2 cellular contexts compared by ENCODE assay signal in the genomic region with DNA sequence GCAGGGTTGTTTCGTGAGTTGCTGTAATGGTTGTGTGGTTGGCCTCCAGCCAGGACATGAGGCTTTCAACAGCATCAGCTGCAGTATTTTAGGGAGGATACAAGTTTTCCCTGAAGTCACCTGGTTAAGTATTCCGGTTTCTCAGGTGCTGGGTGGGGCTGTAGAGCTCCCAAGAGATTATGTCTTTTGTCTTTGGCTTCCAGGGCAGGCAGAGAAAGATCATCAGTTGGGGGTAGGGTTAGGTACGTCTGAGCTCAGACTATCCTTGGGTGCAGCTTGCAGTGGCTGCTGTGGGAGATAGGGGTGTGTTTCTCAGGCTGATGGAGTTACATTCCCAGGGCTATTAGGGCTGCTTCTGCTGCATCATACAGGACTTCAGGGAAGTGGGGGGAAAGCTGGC.
TF ChIP-seq lines count a peak whose summit lies in the region.

No MANE protein-coding gene starts in this region.

TF ChIP-seq in HCT116, 20 proteins besides CTCF, POLR2A, EP300 and RAD21:
- TF ChIP-seq EZH2phosphoT487 (IDR thresholded peaks at IDR 0.05; ENCODE audit: borderline replicate concordance) (no peak), ZFX (IDR thresholded peaks at IDR 0.05) (no peak), TCF7L2 (IDR thresholded peaks at IDR 0.05; ENCODE audit: borderline replicate concordance, extremely low read depth, insufficient read depth, insufficient read length) (no peak), SP1 (IDR thresholded peaks at IDR 0.05; ENCODE audit: low read depth) (no peak), POLR2AphosphoS5 (IDR thresholded peaks at IDR 0.05; ENCODE audit: low read depth, low read length) (no peak), SIN3A (IDR thresholded peaks at IDR 0.05; ENCODE audit: low read depth) (no peak), JUND (IDR thresholded peaks at IDR 0.05) (no peak), SRF (IDR thresholded peaks at IDR 0.05; ENCODE audit: low read depth) (no peak), EGR1 (IDR thresholded peaks at IDR 0.05; ENCODE audit: low read depth) (no peak), ELF1 (IDR thresholded peaks at IDR 0.05; ENCODE audit: borderline replicate concordance, low read depth) (no peak), EZH2 (IDR thresholded peaks at IDR 0.05) (no peak), FOSL1 (IDR thresholded peaks at IDR 0.05; ENCODE audit: low read depth) (no peak)
- TF ChIP-seq, protein P1, sequence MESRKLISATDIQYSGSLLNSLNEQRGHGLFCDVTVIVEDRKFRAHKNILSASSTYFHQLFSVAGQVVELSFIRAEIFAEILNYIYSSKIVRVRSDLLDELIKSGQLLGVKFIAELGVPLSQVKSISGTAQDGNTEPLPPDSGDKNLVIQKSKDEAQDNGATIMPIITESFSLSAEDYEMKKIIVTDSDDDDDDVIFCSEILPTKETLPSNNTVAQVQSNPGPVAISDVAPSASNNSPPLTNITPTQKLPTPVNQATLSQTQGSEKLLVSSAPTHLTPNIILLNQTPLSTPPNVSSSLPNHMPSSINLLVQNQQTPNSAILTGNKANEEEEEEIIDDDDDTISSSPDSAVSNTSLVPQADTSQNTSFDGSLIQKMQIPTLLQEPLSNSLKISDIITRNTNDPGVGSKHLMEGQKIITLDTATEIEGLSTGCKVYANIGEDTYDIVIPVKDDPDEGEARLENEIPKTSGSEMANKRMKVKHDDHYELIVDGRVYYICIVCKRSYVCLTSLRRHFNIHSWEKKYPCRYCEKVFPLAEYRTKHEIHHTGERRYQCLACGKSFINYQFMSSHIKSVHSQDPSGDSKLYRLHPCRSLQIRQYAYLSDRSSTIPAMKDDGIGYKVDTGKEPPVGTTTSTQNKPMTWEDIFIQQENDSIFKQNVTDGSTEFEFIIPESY (IDR thresholded peaks at IDR 0.05; ENCODE audit: extremely low read depth, insufficient replicate concordance, low read length) = no peak
- TF ChIP-seq, protein P2, sequence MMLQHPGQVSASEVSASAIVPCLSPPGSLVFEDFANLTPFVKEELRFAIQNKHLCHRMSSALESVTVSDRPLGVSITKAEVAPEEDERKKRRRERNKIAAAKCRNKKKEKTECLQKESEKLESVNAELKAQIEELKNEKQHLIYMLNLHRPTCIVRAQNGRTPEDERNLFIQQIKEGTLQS (IDR thresholded peaks at IDR 0.05) = no peak
- TF ChIP-seq, protein P3, sequence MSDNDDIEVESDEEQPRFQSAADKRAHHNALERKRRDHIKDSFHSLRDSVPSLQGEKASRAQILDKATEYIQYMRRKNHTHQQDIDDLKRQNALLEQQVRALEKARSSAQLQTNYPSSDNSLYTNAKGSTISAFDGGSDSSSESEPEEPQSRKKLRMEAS (IDR thresholded peaks at IDR 0.05) = no peak

TF ChIP-seq in H1, 55 proteins besides CTCF, POLR2A, EP300 and RAD21:
- no peak for TF ChIP-seq EGR1 (IDR thresholded peaks at IDR 0.05; ENCODE audit: borderline replicate concordance, low read depth, low read length)
- TF ChIP-seq RFX5 (IDR thresholded peaks at IDR 0.05; ENCODE audit: borderline replicate concordance, low read depth, low read length) = no peak
- no peak for TF ChIP-seq SIX5 (IDR thresholded peaks at IDR 0.05; ENCODE audit: low read depth, low read length)
- TF ChIP-seq BCL11A (IDR thresholded peaks at IDR 0.05; ENCODE audit: low read depth in 2 of 2, low read length in 2 of 2) = no peak
- no peak for TF ChIP-seq HDAC2 (IDR thresholded peaks at IDR 0.05; ENCODE audit: borderline replicate concordance in 1 of 2, low read depth in 2 of 2, low read length in 2 of 2)
- no peak for TF ChIP-seq YY1 (IDR thresholded peaks at IDR 0.05; ENCODE audit: low read depth, low read length)
- TF ChIP-seq KDM4A (IDR thresholded peaks at IDR 0.05; ENCODE audit: low read depth, low read length, severe bottlenecking) = no peak
- TF ChIP-seq CEBPB (IDR thresholded peaks at IDR 0.05; ENCODE audit: low read depth, low read length) = no peak
- no peak for TF ChIP-seq KDM1A (IDR thresholded peaks at IDR 0.05; ENCODE audit: borderline replicate concordance, low read length)
- no peak for TF ChIP-seq CBX8 (IDR thresholded peaks at IDR 0.05; ENCODE audit: borderline replicate concordance, low read depth, low read length)
- no peak for TF ChIP-seq SIN3A (conservative IDR thresholded peaks at IDR 0.05 in 1 of 2, IDR thresholded peaks at IDR 0.05 in 1 of 2; ENCODE audit: low read depth in 1 of 2, low read length in 2 of 2)
- no peak for TF ChIP-seq ASH2L (IDR thresholded peaks at IDR 0.05; ENCODE audit: low read length)
- TF ChIP-seq HDAC6 (IDR thresholded peaks at IDR 0.05; ENCODE audit: low read depth, low read length) = no peak
- no peak for TF ChIP-seq SP2 (IDR thresholded peaks at IDR 0.05; ENCODE audit: low read length)
- no peak for TF ChIP-seq SRF (IDR thresholded peaks at IDR 0.05; ENCODE audit: low read depth, low read length)
- TF ChIP-seq CBX5 (IDR thresholded peaks at IDR 0.05; ENCODE audit: low read depth, low read length) = no peak
